8 cellular contexts compared by ENCODE assay signal in the genomic region with DNA sequence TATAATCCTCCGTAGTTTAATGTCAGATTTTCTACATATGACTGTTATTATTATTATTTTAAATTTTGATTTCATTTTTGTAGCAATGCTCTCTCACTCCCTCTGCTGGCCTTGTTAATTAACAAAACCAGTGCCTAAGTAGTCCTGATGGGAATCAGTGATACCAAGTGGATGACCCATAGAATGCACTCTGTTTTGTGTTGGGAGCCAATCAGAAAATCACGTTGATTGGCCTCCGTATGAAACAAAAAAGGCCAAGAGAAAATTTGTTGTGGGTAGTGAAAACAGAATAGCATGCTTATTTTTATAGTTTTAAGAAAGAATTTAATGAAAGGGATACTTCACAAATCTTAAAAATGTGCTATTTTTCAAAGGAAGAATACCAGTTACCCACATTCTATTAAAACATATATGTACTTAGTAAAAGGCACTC. TPM values are rescaled to one million over a fixed set of nuclear protein-coding genes. Genes with fewer than 3 reads are reported as not detected.
DNase-seq lines count a peak whose midpoint lies in the region; ATAC-seq, FAIRE-seq and TF ChIP-seq lines count a peak whose summit lies in the region.

No MANE protein-coding gene starts in this region.

- no peaks in the 10 kb centered on the region for H3K79me2 ChIP-seq in MM.1S (ENCODE audit: low read length)
- no peaks in the 10 kb centered on the region for H3K79me2 ChIP-seq in HepG2 (ENCODE audit: insufficient read depth, low read length)

- TF ChIP-seq CTCF in MM.1S (IDR thresholded peaks at IDR 0.05; ENCODE audit: low read length) = peak; percentile 59
- TF ChIP-seq CTCF in breast epithelium (IDR thresholded peaks at IDR 0.05) = peak; percentile 50 to 71 (median 62)
- TF ChIP-seq CTCF in HepG2 (CRISPR knock-in tag; IDR thresholded peaks at IDR 0.05) = peak; percentile 49

- no peaks in the 10 kb centered on the region for H3K9me2 ChIP-seq in MM.1S (replicated peaks; ENCODE audit: insufficient read depth, low read length)

- peak overlapping the region; percentile 37; the same call in 1 of the 2 replicates for H3K4me2 ChIP-seq in MM.1S (ENCODE audit: low read depth, low read length)
- H3K4me2 ChIP-seq in HepG2 (ENCODE audit: low read depth, low read length) = no peak overlapping the region

- TF ChIP-seq POLR2A in breast epithelium (IDR thresholded peaks at IDR 0.05) (no peak), HepG2 (IDR thresholded peaks at IDR 0.05; ENCODE audit: insufficient read depth in 1 of 2, low read depth in 2 of 2, low read length in 2 of 2) (no peak)

- peaks cover 3% of the 10 kb centered on the region for H3K27me3 Mint-ChIP-seq in activated naive CD4-positive, alpha-beta T cell treated with anti-CD3 and anti-CD28 coated beads, Interleukin-2, amount 10 ng/mL, durations not matched to agents 7 days and 5 days

- intact Hi-C loops in breast epithelium (cut with DNase I; ENCODE audit: low total_unique reads) = no loop called here
- intact Hi-C loops in HepG2 (cut with micrococcal nuclease; ENCODE audit: unreplicated experiment) = loop anchor here (1.0 to 10.0 kb wide), 4 partner anchors 31 to 750 kb away; no protein-coding TSS in a partner anchor

- H4K20me1 ChIP-seq in MM.1S (ENCODE audit: insufficient read depth, low read length) = no peaks in the 10 kb centered on the region
- no peaks in the 10 kb centered on the region for H4K20me1 ChIP-seq in HepG2 (ENCODE audit: insufficient read depth, low read length)

- H3K9ac ChIP-seq in MM.1S (ENCODE audit: low read length) (no peak overlapping the region), HepG2 (ENCODE audit: insufficient read depth, low read depth, low read length) (no peak overlapping the region)

- DNase-seq in NCI-H146 (lab: John Stamatoyannopoulos, UW) (peak; percentile 24), NCI-H146 treated with DMSO at 0.1 percent for 48 hours (lab: John Stamatoyannopoulos, UW; ENCODE audit: unreplicated experiment) (no peak), MM.1S (peak; percentile 16), breast epithelium (ENCODE audit: low spot score in 2 of 2) (no peak), HepG2 (ENCODE audit: low spot score) (peak; percentile 34), T-helper 9 cell (no peak)
- DNase-seq in activated naive CD4-positive, alpha-beta T cell treated with anti-CD3 and anti-CD28 coated beads, Interleukin-2, amount 10 ng/mL, durations not matched to agents 7 days and 5 days = no peak

- CTCF ChIA-PET in HepG2 (lab: Yijun Ruan, JAX; ENCODE audit: low intra/inter-chr PET ratio, low total read pairs) = interaction anchor here (1.2 to 3.6 kb wide), 2 partner anchors 251 to 253 kb away, joined by 5 to 42 read pairs; no protein-coding TSS in a partner anchor
- CTCF ChIA-PET in activated naive CD4-positive, alpha-beta T cell treated with anti-CD3 and anti-CD28 coated beads, Interleukin-2, amount 10 ng/mL, durations not matched to agents 7 days and 5 days (lab: Charles Lee) = no interaction called here

- no peaks in the 10 kb centered on the region for H3K9me3 Mint-ChIP-seq in activated naive CD4-positive, alpha-beta T cell treated with anti-CD3 and anti-CD28 coated beads, Interleukin-2, amount 10 ng/mL, durations not matched to agents 7 days and 5 days

- H2AFZ ChIP-seq in MM.1S (ENCODE audit: low read length) = no peak overlapping the region
- no peak overlapping the region for H2AFZ ChIP-seq in HepG2 (ENCODE audit: low read length)

- in situ Hi-C loops in HepG2 (cut with HindIII; ENCODE audit: extremely low pct_ligation_motif_present, low pct_unique_long_range_greater_than_20kb) = no loop called here

- TF ChIP-seq RAD21 in HepG2 (CRISPR knock-in tag; IDR thresholded peaks at IDR 0.05) = no peak

- no TSS peak for BruUV-seq in HepG2 (replicated peaks; lab: Mats Ljungman, UMichigan)

- H3K27ac Mint-ChIP-seq in activated naive CD4-positive, alpha-beta T cell treated with anti-CD3 and anti-CD28 coated beads, Interleukin-2, amount 10 ng/mL, durations not matched to agents 7 days and 5 days = no peak overlapping the region

- H3K27me3 ChIP-seq in MM.1S (replicated peaks; ENCODE audit: insufficient read depth, low read length) (peaks cover 5% of the 10 kb centered on the region), breast epithelium (no peaks in the 10 kb centered on the region), HepG2 (ENCODE audit: control insufficient read depth in 1 of 2, insufficient read depth in 2 of 2, low read length in 2 of 2) (no peaks in the 10 kb centered on the region)

- ATAC-seq in HepG2 (peak; percentile 84), HG02588 (IDR thresholded peaks at IDR 0.05; ENCODE audit: unreplicated experiment) (no peak)

- POLR2A ChIA-PET in HepG2 (lab: Yijun Ruan, JAX) = no interaction called here

- no peaks in the 10 kb centered on the region for H3K4me1 Mint-ChIP-seq in activated naive CD4-positive, alpha-beta T cell treated with anti-CD3 and anti-CD28 coated beads, Interleukin-2, amount 10 ng/mL, durations not matched to agents 7 days and 5 days

- H3K4me3 Mint-ChIP-seq in activated naive CD4-positive, alpha-beta T cell treated with anti-CD3 and anti-CD28 coated beads, Interleukin-2, amount 10 ng/mL, durations not matched to agents 7 days and 5 days = no peak overlapping the region

- H3K9me3 ChIP-seq in MM.1S (replicated peaks; ENCODE audit: insufficient read depth, low read length) (no peaks in the 10 kb centered on the region), breast epithelium (no peaks in the 10 kb centered on the region), HepG2 (ENCODE audit: low read length) (no peaks in the 10 kb centered on the region)

- no peak for FAIRE-seq in HepG2 (lab: Jason Lieb, UNC)

- H3K4me1 ChIP-seq in MM.1S (ENCODE audit: low read length) = peaks cover 14% of the 10 kb centered on the region
- H3K4me1 ChIP-seq in breast epithelium = no peaks in the 10 kb centered on the region
- H3K4me1 ChIP-seq in HepG2 (ENCODE audit: insufficient read depth, low read length) = no peaks in the 10 kb centered on the region

- TF ChIP-seq EP300 in HepG2 (IDR thresholded peaks at IDR 0.05; ENCODE audit: low read depth in 2 of 2, low read length in 2 of 2) = no peak
- no peak for TF ChIP-seq EP300 in HepG2 (CRISPR knock-in tag; IDR thresholded peaks at IDR 0.05; ENCODE audit: borderline replicate concordance)

- no peak overlapping the region for H3K4me3 ChIP-seq in MM.1S (ENCODE audit: low read length)
- H3K4me3 ChIP-seq in breast epithelium = no peak overlapping the region
- no peak overlapping the region for H3K4me3 ChIP-seq in HepG2 (replicated peaks in 1 of 3; ENCODE audit: insufficient read depth in 1 of 3, low read depth in 2 of 3, low read length in 3 of 3)

- H3K36me3 ChIP-seq in MM.1S (replicated peaks; ENCODE audit: insufficient read depth, low read length) (no peaks in the 10 kb centered on the region), breast epithelium (no peaks in the 10 kb centered on the region), HepG2 (replicated peaks in 1 of 2; ENCODE audit: control insufficient read depth in 1 of 2, insufficient read depth in 2 of 2, low read length in 2 of 2) (no peaks in the 10 kb centered on the region)

- no peak overlapping the region for H3K27ac ChIP-seq in MM.1S (ENCODE audit: low read length)
- H3K27ac ChIP-seq in breast epithelium = no peak overlapping the region
- H3K27ac ChIP-seq in HepG2 (ENCODE audit: extremely low read length, insufficient read depth, low read length) = no peak overlapping the region

- peaks cover 3% of the 10 kb centered on the region; the same call in 1 of the 2 replicates for H3F3A ChIP-seq in MM.1S (ENCODE audit: insufficient read depth, low read length)

- under 1% methylated on average over 3 of the region's 3 CpGs for WGBS in HepG2 (ENCODE audit: low lambda C conversion rate)

- no peaks in the 10 kb centered on the region for H3K36me3 Mint-ChIP-seq in activated naive CD4-positive, alpha-beta T cell treated with anti-CD3 and anti-CD28 coated beads, Interleukin-2, amount 10 ng/mL, durations not matched to agents 7 days and 5 days

TF ChIP-seq in HepG2, 621 proteins besides CTCF, POLR2A, EP300 and RAD21 (continues in another document):
- TF ChIP-seq HOXA5 (CRISPR knock-in tag; IDR thresholded peaks at IDR 0.05) = no peak
- TF ChIP-seq RFXAP (CRISPR knock-in tag; IDR thresholded peaks at IDR 0.05; ENCODE audit: borderline replicate concordance) = no peak
- TF ChIP-seq HMG20A (CRISPR knock-in tag; IDR thresholded peaks at IDR 0.05; ENCODE audit: borderline replicate concordance) = no peak
- TF ChIP-seq MIXL1 (CRISPR knock-in tag; IDR thresholded peaks at IDR 0.05) = peak; percentile 98
- TF ChIP-seq ZC3H13 (CRISPR knock-in tag; IDR thresholded peaks at IDR 0.05) = no peak
- no peak for TF ChIP-seq KDM5A (IDR thresholded peaks at IDR 0.05; ENCODE audit: borderline replicate concordance, low read length)
- no peak for TF ChIP-seq ZNF33B (CRISPR knock-in tag; IDR thresholded peaks at IDR 0.05)
- TF ChIP-seq SMC3 (IDR thresholded peaks at IDR 0.05; ENCODE audit: low read length) = peak; percentile 70

RNA-seq across cellular contexts. Expression of gene MEIS2, which starts 34.4 kb away (rescaled TPM):
- 10 to 100 TPM; 18.2 to 55.8 (median 28.5) TPM for total RNA-seq in breast epithelium
- 12.4 and 12.6 TPM in 2 replicates for total RNA-seq in HepG2 (2016; rRNA removed; fragmentation: Illumina TruSeq; extraction: Trizol)
- total RNA-seq in HepG2 (2016; cell fraction: cytosol; rRNA removed; fragmentation: Illumina TruSeq; extraction: Trizol; ENCODE audit: low read depth) = 3.1 and 3.3 TPM in 2 replicates
- total RNA-seq in HepG2 (2016; cell fraction: insoluble cytoplasmic fraction; rRNA removed; fragmentation: Illumina TruSeq; extraction: Trizol) = 10.3 and 12.7 TPM in 2 replicates
- 7.1 TPM in 2 replicates for total RNA-seq in HepG2 (2016; cell fraction: membrane; rRNA removed; fragmentation: Illumina TruSeq; extraction: Trizol)
- total RNA-seq in HepG2 (2016; cell fraction: nucleus; rRNA removed; fragmentation: Illumina TruSeq; extraction: Trizol) = 24.2 and 26.1 TPM in 2 replicates
- polyA plus RNA-seq in HepG2 (2011; rRNA removed) = 9.4 and 10.7 TPM in 2 replicates
- 6.7 and 8.0 TPM in 2 replicates for polyA plus RNA-seq in HepG2 (2011; cell fraction: cytosol; rRNA removed)
- 16.3 and 19.6 TPM in 2 replicates for polyA plus RNA-seq in HepG2 (2011; cell fraction: nucleus; rRNA removed)
- polyA plus RNA-seq in HepG2 (2012) = 8.0 and 8.7 TPM in 2 replicates
- 0.67 and 1.0 TPM in 2 replicates for polyA plus RNA-seq in HepG2 (2016; cell fraction: cytosol; fragmentation: Illumina TruSeq; extraction: Trizol; ENCODE audit: low read depth)
- 11.3 and 12.6 TPM in 2 replicates for polyA plus RNA-seq in HepG2 (2016; cell fraction: insoluble cytoplasmic fraction; fragmentation: Illumina TruSeq; extraction: Trizol; ENCODE audit: low read depth)
- 3.0 and 4.3 TPM in 2 replicates for polyA plus RNA-seq in HepG2 (2016; cell fraction: membrane; fragmentation: Illumina TruSeq; extraction: Trizol; ENCODE audit: low read depth)
- polyA plus RNA-seq in HepG2 (2016; cell fraction: nucleus; fragmentation: Illumina TruSeq; extraction: Trizol; ENCODE audit: insufficient read depth, low read depth) = 12.4 and 16.9 TPM in 2 replicates
- polyA minus RNA-seq in HepG2 (2011; rRNA and poly(A)+ RNA removed; ENCODE audit: low replicate concordance) = 14.2 and 16.5 TPM in 2 replicates
- 3.7 and 6.8 TPM in 2 replicates for polyA minus RNA-seq in HepG2 (2011; cell fraction: cytosol; rRNA and poly(A)+ RNA removed)
- 67.3 and 70.4 TPM in 2 replicates for polyA minus RNA-seq in HepG2 (2011; cell fraction: nucleus; rRNA and poly(A)+ RNA removed)

Comparison
In these comparisons a context has a peak if more than half of its experiments do, and no peak if none do; other contexts are left out.
1. DNase-seq: peak in NCI-H146 (single experiment), MM.1S (single experiment) and HepG2 (single experiment); none in NCI-H146 treated with DMSO at 0.1 percent for 48 hours (single experiment), breast epithelium (0 of 2), activated naive CD4-positive, alpha-beta T cell treated with anti-CD3 and anti-CD28 coated beads, Interleukin-2, amount 10 ng/mL, durations not matched to agents 7 days and 5 days (single experiment) and T-helper 9 cell (single experiment).
2. Peak in every context shown above with its lines, with median percentiles within 50 percentile points of each other: CTCF ChIP-seq.